18 cellular contexts compared by ENCODE assay signal in the genomic region with DNA sequence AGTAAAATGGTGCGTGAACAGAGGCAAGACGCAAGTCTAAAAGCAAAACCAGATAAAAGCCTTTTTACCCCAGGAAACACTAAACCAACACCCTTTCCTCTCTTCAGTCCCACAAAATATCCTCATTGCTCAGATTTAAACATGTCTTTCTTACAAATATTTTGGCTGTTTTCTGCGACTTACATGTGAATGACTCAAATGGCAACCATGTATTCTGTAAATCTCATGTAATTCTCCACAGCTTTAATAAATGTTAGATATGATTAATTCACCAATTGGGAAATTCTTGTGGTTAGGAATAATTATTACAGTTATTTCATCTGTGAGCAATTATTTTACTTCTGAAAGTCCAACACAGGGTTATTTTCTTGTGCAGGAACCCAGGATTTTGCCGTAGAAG.
"Had no signal": no experiment of that assay in that cellular context is flagged by ENCODE, and none has a peak within 500 bp of the region (broad histone marks: within the 10 kb centered on the region; RNA-seq: fewer than 3 reads in every experiment).

No MANE protein-coding gene starts in this region.

- H3K27ac ChIP-seq: colonic mucosa, tibial artery had no signal

- H3K9me3 Mint-ChIP-seq: naive B cell, neural crest cell had no signal

- H3K4me1 ChIP-seq: colonic mucosa had no signal

- H3K27me3 Mint-ChIP-seq: activated naive CD8-positive, alpha-beta T cell treated with anti-CD3 and anti-CD28 coated beads for 36 hours; memory B cell; naive B cell had no signal

- DNase-seq: activated CD4-positive, alpha-beta T cell treated with anti-CD3 and anti-CD28 coated beads, Interleukin-2, amount 50 U/mL, for 4 hours; activated naive CD4-positive, alpha-beta T cell; activated naive CD8-positive, alpha-beta T cell treated with anti-CD3 and anti-CD28 coated beads for 36 hours; caudate nucleus; colonic mucosa; erythroblast; mucosa of descending colon; naive B cell; retina; stimulated activated CD4-positive, alpha-beta T cell treated with anti-CD3 and anti-CD28 coated beads, Interleukin-12 subunit alpha, Interleukin-12 subunit beta, amount 100 ng/mL, for 4 hours; stimulated activated CD4-positive, alpha-beta T cell treated with anti-CD3 and anti-CD28 coated beads, Interleukin-1b, Interleukin-23, amount 100 ng/mL, for 48 hours; stimulated activated naive CD4-positive, alpha-beta T cell treated with Interleukin-2 at 50 U/mL for 16 hours; substantia nigra; T-helper 2 cell; tibial artery had no signal

- H3K27me3 ChIP-seq: colonic mucosa, tibial artery had no signal

- H3K36me3 ChIP-seq: colonic mucosa, tibial artery had no signal

- ATAC-seq: mucosa of descending colon had no signal

- H3K4me3 Mint-ChIP-seq: activated naive CD8-positive, alpha-beta T cell treated with anti-CD3 and anti-CD28 coated beads for 36 hours; brain; naive B cell; neural crest cell had no signal

- H3K27ac Mint-ChIP-seq: activated naive CD8-positive, alpha-beta T cell treated with anti-CD3 and anti-CD28 coated beads for 36 hours; brain; naive B cell had no signal

- H3K4me3 ChIP-seq: colonic mucosa, mucosa of descending colon, tibial artery had no signal

- H3K9me3 ChIP-seq: colonic mucosa, mucosa of descending colon, tibial artery had no signal

- H3K36me3 Mint-ChIP-seq: activated naive CD8-positive, alpha-beta T cell treated with anti-CD3 and anti-CD28 coated beads for 36 hours; brain; memory B cell; naive B cell had no signal
